In the genomic region with DNA sequence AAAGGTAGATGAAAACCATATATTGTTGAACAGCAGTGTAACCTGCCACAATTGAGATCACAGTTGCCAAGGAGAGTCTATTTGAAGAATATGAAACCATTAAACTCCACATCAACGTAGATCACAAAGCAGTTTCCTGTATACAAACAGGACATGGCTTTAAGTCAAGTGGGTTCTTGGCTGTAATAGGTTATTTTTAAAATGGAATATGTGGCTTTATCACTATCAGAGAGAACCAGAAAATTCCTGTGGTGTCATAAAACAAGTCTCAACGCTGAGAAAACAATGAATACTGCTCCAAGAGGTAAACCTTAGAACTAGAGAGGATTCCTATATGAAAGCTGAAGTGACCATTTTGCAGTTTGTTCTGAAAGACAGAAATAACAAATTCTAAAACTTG, we compare ENCODE assay signal across 30 cellular contexts.
A peak's percentile ranks its signal among the peaks of the same experiment; 100 is the strongest.
DNase-seq lines count a peak whose midpoint lies in the region; ATAC-seq and TF ChIP-seq lines count a peak whose summit lies in the region.
"Had no signal": no experiment of that assay in that cellular context is flagged by ENCODE, and none has a peak within 500 bp of the region (broad histone marks: within the 10 kb centered on the region; RNA-seq: fewer than 3 reads in every experiment).

No MANE protein-coding gene starts in this region.

- no peak for ATAC-seq in HG03565 (IDR thresholded peaks at IDR 0.05; ENCODE audit: unreplicated experiment)
- ATAC-seq: activated CD8-positive, alpha-beta T cell treated with anti-CD3 and anti-CD28 coated beads for 36 hours; effector memory CD8-positive, alpha-beta T cell; GM23338; left ventricle myocardium superior; right lobe of liver; stimulated activated naive CD8-positive, alpha-beta T cell treated with anti-CD3 and anti-CD28 coated beads, Interleukin-15, amount 100 ng/mL, for 72 hours had no signal

- POLR2A ChIA-PET in BJ (lab: Charles Lee), result no interaction called here

- no peaks in the 10 kb centered on the region for H3K79me2 ChIP-seq in osteoblast (ENCODE audit: insufficient read depth, low read length)

- no peak overlapping the region for H2AFZ ChIP-seq in osteoblast (ENCODE audit: low read length)
- H2AFZ ChIP-seq: GM23338, PC-9 had no signal

- TF ChIP-seq CTCF in BJ (IDR thresholded peaks at IDR 0.05; ENCODE audit: insufficient read depth, low read depth, low read length) (peak; percentile 5; the same call in 1 of the 2 replicates), osteoblast (IDR thresholded peaks at IDR 0.05; ENCODE audit: extremely low read depth, low read depth, low read length) (no peak)

- CTCF ChIA-PET in BJ (lab: Yijun Ruan, JAX), result no interaction called here

- H3K9me3 ChIP-seq in osteoblast (ENCODE audit: low read depth, low read length), result no peaks in the 10 kb centered on the region
- H3K9me3 ChIP-seq: BLaER1, right lobe of liver, thoracic aorta had no signal

- peak; percentile 25 for DNase-seq in BJ (ENCODE audit: low read depth)
- peak; percentile 57 for DNase-seq in LHCN-M2 (ENCODE audit: low read depth)
- peak; percentile 18 for DNase-seq in amniotic epithelial cell (ENCODE audit: low read depth)
- DNase-seq in osteoblast (ENCODE audit: insufficient read length, low spot score, missing footprints), result peak; percentile 1
- DNase-seq in central memory CD4-positive, alpha-beta T cell, result no peak
- DNase-seq in activated naive CD4-positive, alpha-beta T cell (lab: John Stamatoyannopoulos, UW), result no peak
- DNase-seq: activated CD8-positive, alpha-beta memory T cell treated with anti-CD3 and anti-CD28 coated beads, Interleukin-2, amount 50 U/mL, for 48 hours; activated CD8-positive, alpha-beta T cell treated with anti-CD3 and anti-CD28 coated beads for 36 hours; activated effector memory CD4-positive, alpha-beta T cell treated with Interleukin-2 at 50 U/mL for 16 hours; activated naive CD8-positive, alpha-beta T cell treated with anti-CD3 and anti-CD28 coated beads for 36 hours; aorta; effector memory CD8-positive, alpha-beta T cell; GF-D8; head of caudate nucleus; left ventricle myocardium superior; naive B cell; NCI-H1092 treated with DMSO at 0.1 percent for 48 hours; NCI-H187 treated with DMSO at 0.1 percent for 48 hours; NCI-H510A treated with DMSO at 0.1 percent for 48 hours; PC-9; posterior cingulate gyrus; right lobe of liver; SHP77 treated with DMSO at 0.1 percent for 48 hours; stimulated activated CD4-positive, alpha-beta T cell treated with anti-CD3 and anti-CD28 coated beads, Interleukin-12 subunit alpha, Interleukin-12 subunit beta, amount 100 ng/mL, for 4 hours; stimulated activated CD4-positive, alpha-beta T cell treated with anti-CD3 and anti-CD28 coated beads, Interleukin-2, amount 100 ng/mL, for 48 hours; stimulated activated naive CD8-positive, alpha-beta T cell treated with anti-CD3 and anti-CD28 coated beads, Interleukin-15, amount 100 ng/mL, for 72 hours had no signal

- H3K27me3 ChIP-seq in BJ (ENCODE audit: control insufficient read depth, insufficient read depth, low read length) (no peaks in the 10 kb centered on the region), osteoblast (ENCODE audit: insufficient read depth, low read length) (no peaks in the 10 kb centered on the region)
- H3K27me3 ChIP-seq: BLaER1, right lobe of liver had no signal

- no peaks in the 10 kb centered on the region for H3K36me3 ChIP-seq in BJ (ENCODE audit: control insufficient read depth, insufficient read depth, low read length)
- H3K36me3 ChIP-seq in osteoblast (ENCODE audit: insufficient read depth, low read length), result no peaks in the 10 kb centered on the region
- H3K36me3 ChIP-seq: BLaER1, right lobe of liver, thoracic aorta had no signal

- no peak overlapping the region for H3K4me2 ChIP-seq in osteoblast (ENCODE audit: insufficient read depth, low read length)
- H3K4me2 ChIP-seq: BLaER1, GM23338, PC-9 had no signal

- H3K4me3 ChIP-seq in BJ (ENCODE audit: low read depth, low read length) (no peak overlapping the region), osteoblast (ENCODE audit: insufficient read depth, low read length) (no peak overlapping the region)
- H3K4me3 ChIP-seq: BLaER1, GM23338, PC-9, right lobe of liver, thoracic aorta had no signal

- no peaks in the 10 kb centered on the region for H4K20me1 ChIP-seq in osteoblast (ENCODE audit: insufficient read depth, low read length)
- H4K20me1 ChIP-seq: BLaER1 had no signal

- H3K4me1 ChIP-seq in osteoblast (ENCODE audit: insufficient read depth, low read length), result peaks cover 10% of the 10 kb centered on the region
- H3K4me1 ChIP-seq: BLaER1, right lobe of liver had no signal

- H3K27ac ChIP-seq in osteoblast (ENCODE audit: low read depth, low read length), result no peak overlapping the region
- H3K27ac ChIP-seq: BLaER1, PC-9, right lobe of liver, thoracic aorta had no signal

Comparison
In these comparisons a context has a peak if more than half of its experiments do, and no peak if none do; other contexts are left out.
1. DNase-seq: peak in BJ (single experiment), LHCN-M2 (single experiment), amniotic epithelial cell (single experiment) and osteoblast (single experiment); none in central memory CD4-positive, alpha-beta T cell (single experiment) and activated naive CD4-positive, alpha-beta T cell (0 of 4).